Comparison of ENCODE assay signal across 17 cellular contexts in the genomic region with DNA sequence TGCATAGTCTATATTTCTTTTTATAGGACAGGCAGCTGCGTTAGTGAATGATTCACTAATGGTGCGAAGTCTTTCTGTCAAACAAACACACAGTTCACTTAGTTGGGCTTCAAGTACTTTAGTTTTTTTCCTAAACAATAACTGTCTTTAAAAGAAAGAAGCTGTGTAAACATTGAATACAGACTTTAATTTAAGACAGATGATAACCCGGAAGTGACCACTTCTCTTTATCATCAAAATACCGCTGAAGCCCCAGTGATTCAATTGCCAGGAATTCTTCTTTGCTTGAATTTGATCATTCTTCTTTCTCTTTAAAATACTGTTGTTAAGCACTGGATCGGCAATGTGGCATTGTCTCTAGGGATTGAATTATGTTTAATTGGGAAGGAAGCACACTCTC. TPM values are rescaled to one million over a fixed set of nuclear protein-coding genes. Genes with fewer than 3 reads are reported as not detected.
DNase-seq lines count a peak whose midpoint lies in the region; TF ChIP-seq lines count a peak whose summit lies in the region.
"Had no signal": no experiment of that assay in that cellular context is flagged by ENCODE, and none has a peak within 500 bp of the region (broad histone marks: within the 10 kb centered on the region; RNA-seq: fewer than 3 reads in every experiment).

No MANE protein-coding gene starts in this region.

- in situ Hi-C loops in transverse colon (cut with MboI; ENCODE audit: low pct_ligation_motif_present in 1 of 4, low pct_unique_long_range_greater_than_20kb in 1 of 4, low sequenced_read_pairs in 3 of 4) = no loop called here

- H3K9me3 ChIP-seq in transverse colon = no peaks in the 10 kb centered on the region
- H3K9me3 ChIP-seq: vagina had no signal

- no peak overlapping the region for H3K27ac ChIP-seq in transverse colon
- H3K27ac ChIP-seq: vagina had no signal

- H3K4me1 ChIP-seq in transverse colon = no peaks in the 10 kb centered on the region
- H3K4me1 ChIP-seq: vagina had no signal

- no peaks in the 10 kb centered on the region for H3K36me3 ChIP-seq in transverse colon
- H3K36me3 ChIP-seq: vagina had no signal

- H3K27me3 ChIP-seq in transverse colon = no peaks in the 10 kb centered on the region
- H3K27me3 ChIP-seq: vagina had no signal

- intact Hi-C loops in transverse colon (cut with DNase I; ENCODE audit: low total_unique reads) = no loop called here

- TF ChIP-seq EP300 in transverse colon (IDR thresholded peaks at IDR 0.05; ENCODE audit: low read depth) = no peak

- DNase-seq in NCI-H510A treated with DMSO at 0.1 percent for 48 hours (lab: John Stamatoyannopoulos, UW) = peak; percentile 39
- no peak for DNase-seq in NCI-H510A (lab: John Stamatoyannopoulos, UW)
- peak; percentile 27 for DNase-seq in NCI-H2029 (lab: John Stamatoyannopoulos, UW)
- peak; percentile 11 for DNase-seq in astrocyte of the hippocampus (ENCODE audit: low read depth, low spot score)
- DNase-seq in skeletal muscle cell (ENCODE audit: low read depth) = peak; percentile 11
- no peak for DNase-seq in SW480 (ENCODE audit: low spot score)
- no peak for DNase-seq in transverse colon
- no peak for DNase-seq in activated CD4-positive, alpha-beta T cell treated with anti-CD3 and anti-CD28 coated beads for 1 hour
- DNase-seq: activated CD4-positive, alpha-beta memory T cell treated with anti-CD3 and anti-CD28 coated beads for 36 hours; activated naive CD4-positive, alpha-beta T cell treated with Interleukin-2 at 50 U/mL for 16 hours; cerebellar nuclear complex; DMS79 treated with DMSO at 0.1 percent for 48 hours; erythroblast; H7; NCI-H1048 had no signal

- 23 to 30% methylated on average over 5 of the region's 5 CpGs for WGBS in transverse colon (ENCODE audit: low coverage in 1 of 2), 2 donors

- no peak for TF ChIP-seq CTCF in transverse colon (IDR thresholded peaks at IDR 0.05)

- no peak overlapping the region for H3K4me3 ChIP-seq in skeletal muscle cell (ENCODE audit: low read depth, low read length)
- no peak overlapping the region for H3K4me3 ChIP-seq in transverse colon
- H3K4me3 ChIP-seq: vagina had no signal

- TF ChIP-seq POLR2A in transverse colon (IDR thresholded peaks at IDR 0.05) = no peak

RNA-seq across cellular contexts. Expression of a gene that starts 30.3 kb away (rescaled TPM):
- 1 to 10 TPM in 3 of 4 donors, under 1 TPM in 1; 0.60 to 2.9 (median 2.4) TPM for total RNA-seq in transverse colon
- total RNA-seq: activated CD4-positive, alpha-beta memory T cell treated with anti-CD3 and anti-CD28 coated beads for 36 hours; T-helper 2 cell treated with Interferon-gamma antibody and Interleukin-4, amounts not matched to agents 100 ng/mL and 5 ng/mL, for 36 hours had no signal

Comparison
In these comparisons a context has a peak if more than half of its experiments do, and no peak if none do; other contexts are left out.
1. DNase-seq: peak in NCI-H510A treated with DMSO at 0.1 percent for 48 hours (single experiment), NCI-H2029 (single experiment), astrocyte of the hippocampus (single experiment) and skeletal muscle cell (single experiment); none in NCI-H510A (single experiment), SW480 (single experiment), transverse colon (single experiment) and activated CD4-positive, alpha-beta T cell treated with anti-CD3 and anti-CD28 coated beads for 1 hour (single experiment).